10 cellular contexts compared by ENCODE assay signal in genomic region chr20:53692465-53693067, GRCh38.
DNase-seq lines count a peak whose midpoint lies in the region; ATAC-seq and TF ChIP-seq lines count a peak whose summit lies in the region.
"Had no signal": no experiment of that assay in that cellular context is flagged by ENCODE, and none has a peak within 500 bp of the region (broad histone marks: within the 10 kb centered on the region; RNA-seq: fewer than 3 reads in every experiment).

No MANE protein-coding gene starts in this region.

- no peaks in the 10 kb centered on the region for H3K36me3 ChIP-seq in upper lobe of right lung
- no peaks in the 10 kb centered on the region for H3K36me3 ChIP-seq in vagina

- ATAC-seq in activated naive CD4-positive, alpha-beta T cell treated with anti-CD3 and anti-CD28 coated beads, Interleukin-2, amount 50 U/mL, for 72 hours, result peak; percentile 36 to 82
- ATAC-seq in left colon (no peak), upper lobe of right lung (peak; percentile 57), HG03442 (IDR thresholded peaks at IDR 0.05; ENCODE audit: unreplicated experiment) (no peak)

- no peak for TF ChIP-seq CTCF in upper lobe of right lung (IDR thresholded peaks at IDR 0.05)
- TF ChIP-seq CTCF in vagina (IDR thresholded peaks at IDR 0.05), result no peak

- H3K36me3 Mint-ChIP-seq in activated naive CD4-positive, alpha-beta T cell treated with anti-CD3 and anti-CD28 coated beads, Interleukin-2, amount 50 U/mL, for 24 hours, result no peaks in the 10 kb centered on the region
- H3K36me3 Mint-ChIP-seq in activated naive CD4-positive, alpha-beta T cell treated with anti-CD3 and anti-CD28 coated beads, Interleukin-2, amount 50 U/mL, for 72 hours, result no peaks in the 10 kb centered on the region

- intact Hi-C loops in left colon (cut with DNase I, micrococcal nuclease) (no loop called here), upper lobe of right lung (cut with DNase I) (no loop called here), vagina (cut with DNase I) (loop anchor here (10.0 kb wide), 1 partner anchor 878 kb away; no protein-coding TSS in a partner anchor)

- H3K27ac Mint-ChIP-seq in activated naive CD4-positive, alpha-beta T cell treated with anti-CD3 and anti-CD28 coated beads, Interleukin-2, amount 50 U/mL, for 24 hours, result peak overlapping the region; percentile 46
- H3K27ac Mint-ChIP-seq in activated naive CD4-positive, alpha-beta T cell treated with anti-CD3 and anti-CD28 coated beads, Interleukin-2, amount 50 U/mL, for 72 hours, result peak overlapping the region in 1 of 2 donors; percentile 1

- H3K4me3 ChIP-seq in upper lobe of right lung (no peak overlapping the region), vagina (no peak overlapping the region)

- H3K9me3 Mint-ChIP-seq in activated naive CD4-positive, alpha-beta T cell treated with anti-CD3 and anti-CD28 coated beads, Interleukin-2, amount 50 U/mL, for 24 hours, result no peaks in the 10 kb centered on the region
- no peaks in the 10 kb centered on the region for H3K9me3 Mint-ChIP-seq in activated naive CD4-positive, alpha-beta T cell treated with anti-CD3 and anti-CD28 coated beads, Interleukin-2, amount 50 U/mL, for 72 hours

- H3K27me3 ChIP-seq in upper lobe of right lung (no peaks in the 10 kb centered on the region), vagina (no peaks in the 10 kb centered on the region)

- H3K4me1 Mint-ChIP-seq in activated naive CD4-positive, alpha-beta T cell treated with anti-CD3 and anti-CD28 coated beads, Interleukin-2, amount 50 U/mL, for 24 hours, result peaks cover 33% of the 10 kb centered on the region

- no peak for DNase-seq in activated naive CD4-positive, alpha-beta T cell treated with Interleukin-2 at 50 U/mL for 16 hours
- no peak for DNase-seq in activated naive CD4-positive, alpha-beta T cell treated with anti-CD3 and anti-CD28 coated beads, Interleukin-2, amount 50 U/mL, for 72 hours (ENCODE audit: low spot score in 2 of 2)
- DNase-seq in left colon (peak; percentile 24 to 33), upper lobe of right lung (no peak), vagina (ENCODE audit: extremely low spot score in 2 of 2) (no peak), NCI-H748 (lab: John Stamatoyannopoulos, UW; ENCODE audit: unreplicated experiment) (no peak)
- DNase-seq: NCI-H1930; stimulated activated CD4-positive, alpha-beta T cell treated with anti-CD3 and anti-CD28 coated beads, Interleukin-4, amount 100 ng/mL, for 1 hour had no signal

- H3K9me3 ChIP-seq in upper lobe of right lung (no peaks in the 10 kb centered on the region), vagina (no peaks in the 10 kb centered on the region)

- no peaks in the 10 kb centered on the region for H3K4me1 ChIP-seq in upper lobe of right lung
- H3K4me1 ChIP-seq in vagina, result no peaks in the 10 kb centered on the region

- no peaks in the 10 kb centered on the region for H3K27me3 Mint-ChIP-seq in activated naive CD4-positive, alpha-beta T cell treated with anti-CD3 and anti-CD28 coated beads, Interleukin-2, amount 50 U/mL, for 24 hours

- no peak for TF ChIP-seq POLR2A in vagina (IDR thresholded peaks at IDR 0.05)

- H3K27ac ChIP-seq in upper lobe of right lung (no peak overlapping the region), vagina (no peak overlapping the region)

- peak overlapping the region; percentile 42 for H3K4me3 Mint-ChIP-seq in activated naive CD4-positive, alpha-beta T cell treated with anti-CD3 and anti-CD28 coated beads, Interleukin-2, amount 50 U/mL, for 24 hours

Comparison
In these comparisons a context has a peak if more than half of its experiments do, and no peak if none do; other contexts are left out.
1. DNase-seq: peak in left colon (2 of 2); none in activated naive CD4-positive, alpha-beta T cell treated with Interleukin-2 at 50 U/mL for 16 hours (single experiment), activated naive CD4-positive, alpha-beta T cell treated with anti-CD3 and anti-CD28 coated beads, Interleukin-2, amount 50 U/mL, for 72 hours (0 of 2), upper lobe of right lung (single experiment), vagina (0 of 2) and NCI-H748 (single experiment).
2. ATAC-seq: peak in activated naive CD4-positive, alpha-beta T cell treated with anti-CD3 and anti-CD28 coated beads, Interleukin-2, amount 50 U/mL, for 72 hours (2 of 2) and upper lobe of right lung (single experiment); none in left colon (single experiment) and HG03442 (single experiment).